In the genomic region with DNA sequence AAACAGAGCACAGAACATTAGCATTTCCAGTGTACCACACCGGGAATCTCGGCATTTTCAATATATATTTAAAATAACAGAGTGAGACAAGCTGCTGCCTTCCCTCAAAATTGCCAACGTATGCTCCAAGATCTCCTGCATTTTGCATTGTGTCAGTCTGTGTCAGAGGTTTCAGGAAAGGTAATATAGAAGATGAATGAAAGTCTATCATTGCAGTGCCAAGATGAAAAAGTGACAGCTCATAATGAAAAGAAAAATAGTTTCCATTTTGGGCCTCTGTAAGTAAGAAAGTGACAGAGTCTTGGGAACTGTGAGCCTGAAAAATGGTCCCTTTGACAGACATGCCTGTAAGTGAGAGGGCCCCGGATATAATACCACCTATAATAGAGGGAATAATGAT, we compare ENCODE assay signal across 8 cellular contexts.
"Had no signal": no experiment of that assay in that cellular context is flagged by ENCODE, and none has a peak within 500 bp of the region (broad histone marks: within the 10 kb centered on the region; RNA-seq: fewer than 3 reads in every experiment).

No MANE protein-coding gene starts in this region.

- H3K9ac ChIP-seq: KMS-11 had no signal

- H3K27ac ChIP-seq: HL-60, KMS-11 had no signal

- H3K4me3 ChIP-seq: K562 had no signal

- FAIRE-seq: HepG2, HTR-8/SVneo, K562 had no signal

- DNase-seq: IMR-90, KBM-7, KG1 had no signal

- H3K4me2 ChIP-seq: KMS-11 had no signal
